Comparison of ENCODE assay signal across 22 cellular contexts in the genomic region with DNA sequence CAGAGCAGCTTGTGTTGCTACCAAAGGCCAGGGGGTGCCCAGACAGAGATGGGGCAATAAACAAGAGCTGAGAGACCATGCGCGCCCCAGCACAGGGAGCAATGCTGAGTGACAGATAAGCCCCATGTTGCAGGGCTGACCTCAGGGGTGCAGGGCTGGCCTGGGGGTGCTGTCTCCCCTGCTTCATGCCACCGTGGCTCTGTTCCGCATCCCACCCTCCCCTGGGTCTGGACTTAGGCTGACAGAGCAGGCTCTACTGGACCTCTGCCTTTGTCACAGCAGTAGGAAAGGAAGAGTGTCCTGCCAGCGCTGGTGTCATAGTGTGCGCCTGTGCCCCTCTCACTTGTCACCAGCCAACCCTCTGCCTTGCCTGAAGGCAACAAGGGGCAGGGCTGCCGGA.
"Had no signal": no experiment of that assay in that cellular context is flagged by ENCODE, and none has a peak within 500 bp of the region (broad histone marks: within the 10 kb centered on the region; RNA-seq: fewer than 3 reads in every experiment).

No MANE protein-coding gene starts in this region.

- H3K27ac ChIP-seq: foreskin keratinocyte, ovary, psoas muscle, stomach, vagina had no signal

- H3K9me3 ChIP-seq: ovary, psoas muscle, stomach, vagina had no signal

- DNase-seq: activated CD4-positive, alpha-beta T cell treated with anti-CD3 and anti-CD28 coated beads for 4 hours; activated CD4-positive, alpha-beta T cell treated with anti-CD3 and anti-CD28 coated beads, Interleukin-2, amount 50 U/mL, for 48 hours; activated effector memory CD4-positive, alpha-beta T cell treated with Interleukin-2 at 50 U/mL for 16 hours; activated naive CD4-positive, alpha-beta T cell treated with anti-CD3 and anti-CD28 coated beads for 36 hours; activated naive CD8-positive, alpha-beta T cell treated with anti-CD3 and anti-CD28 coated beads, Interleukin-2, amount 50 U/mL, for 24 hours; activated T-cell treated with anti-CD3 and anti-CD28 coated beads, Interleukin-2, amount 50 U/mL, for 72 hours; effector CD4-positive, alpha-beta T cell; foreskin keratinocyte; kidney; naive thymus-derived CD4-positive, alpha-beta T cell; psoas muscle; right cardiac atrium; small intestine; stimulated activated CD4-positive, alpha-beta T cell treated with anti-CD3 and anti-CD28 coated beads, Interleukin-15, amount 100 ng/mL, for 24 hours; stomach; T-helper 9 cell; trophoblast cell had no signal

- H3K27me3 ChIP-seq: ovary, vagina had no signal

- ATAC-seq: activated naive CD8-positive, alpha-beta T cell treated with anti-CD3 and anti-CD28 coated beads, Interleukin-2, amount 50 U/mL, for 24 hours; activated T-cell treated with anti-CD3 and anti-CD28 coated beads, Interleukin-2, amount 50 U/mL, for 72 hours; foreskin keratinocyte; naive thymus-derived CD4-positive, alpha-beta T cell; psoas muscle; right cardiac atrium; stimulated activated memory B cell treated with anti-CD40 and anti-IgM and Interleukin-4, amounts not matched to agents 10 μg/mL and 1 μg/mL and 100 μg/mL, for 72 hours; WTC11 had no signal

- H3K36me3 ChIP-seq: ovary, stomach, vagina had no signal

- H3K4me1 ChIP-seq: foreskin keratinocyte, psoas muscle, stomach, vagina had no signal

- H3K4me3 ChIP-seq: lung, ovary, psoas muscle, stomach, vagina had no signal

- FAIRE-seq: kidney, small intestine had no signal
